ENCODE assay signal across 13 cellular contexts in genomic region chr13:25180795-25181537, GRCh38.
DNase-seq lines count a peak whose midpoint lies in the region; ATAC-seq lines count a peak whose summit lies in the region.
"Had no signal": no experiment of that assay in that cellular context is flagged by ENCODE, and none has a peak within 500 bp of the region (broad histone marks: within the 10 kb centered on the region; RNA-seq: fewer than 3 reads in every experiment).

No MANE protein-coding gene starts in this region.

- peaks cover 57% of the 10 kb centered on the region for H3K9me3 ChIP-seq in BLaER1

- H4K20me1 ChIP-seq in BLaER1: no peaks in the 10 kb centered on the region

- H3K9ac ChIP-seq in BLaER1: peak overlapping the region; percentile 63; the same call in 1 of the 2 replicates

- H3K4me1 ChIP-seq in BLaER1: peaks cover 52% of the 10 kb centered on the region
- H3K4me1 ChIP-seq: A549 had no signal

- H3K4me3 ChIP-seq in BLaER1: peak overlapping the region; percentile 36; the same call in 1 of the 2 replicates
- H3K4me3 ChIP-seq: A549 had no signal

- DNase-seq in NCI-H82 treated with DMSO at 0.1 percent for 48 hours (lab: John Stamatoyannopoulos, UW; ENCODE audit: unreplicated experiment) (peak; percentile 99), 8988T (no peak), COR-L47 (lab: John Stamatoyannopoulos, UW) (no peak), NCI-H2029 (lab: John Stamatoyannopoulos, UW) (no peak), NCI-H774 (lab: John Stamatoyannopoulos, UW) (no peak)
- DNase-seq: effector CD4-positive, alpha-beta T cell; NCI-H1105 treated with DMSO at 0.1 percent for 48 hours; stimulated activated naive CD4-positive, alpha-beta T cell; T-helper 1 cell had no signal

- H3K36me3 ChIP-seq in BLaER1: no peaks in the 10 kb centered on the region

- H3K4me2 ChIP-seq in BLaER1: peak overlapping the region; percentile 82
- H3K4me2 ChIP-seq: A549 had no signal

- peak overlapping the region; percentile 75 for H3K27ac ChIP-seq in BLaER1
- H3K27ac ChIP-seq: A549 had no signal

- no peaks in the 10 kb centered on the region for H3K27me3 ChIP-seq in BLaER1

- ATAC-seq in GM19324 (IDR thresholded peaks at IDR 0.05; ENCODE audit: low FRiP score, unreplicated experiment): peak; percentile 69
- ATAC-seq in HG02884 (IDR thresholded peaks at IDR 0.05; ENCODE audit: unreplicated experiment): peak; percentile 52
- ATAC-seq: A549 had no signal
